In genomic region chr18:71077451-71077850, GRCh38 we compare ENCODE assay signal across 23 cellular contexts.
"Had no signal": no experiment of that assay in that cellular context is flagged by ENCODE, and none has a peak within 500 bp of the region (broad histone marks: within the 10 kb centered on the region; RNA-seq: fewer than 3 reads in every experiment).

No MANE protein-coding gene starts in this region.

- H3K27me3 ChIP-seq: esophagus squamous epithelium, gastrocnemius medialis, heart right ventricle, left lung had no signal

- H3K27ac ChIP-seq: epithelial cell of prostate, esophagus squamous epithelium, gastrocnemius medialis, heart right ventricle, left lung, lower lobe of right lung had no signal

- H3K36me3 ChIP-seq: esophagus squamous epithelium, gastrocnemius medialis, heart right ventricle, left lung, lower lobe of right lung had no signal

- H3K9me3 ChIP-seq: esophagus squamous epithelium, gastrocnemius medialis, heart right ventricle, left lung, lower lobe of right lung, mucosa of descending colon had no signal

- ATAC-seq: effector memory CD8-positive, alpha-beta T cell; esophagus mucosa; gastrocnemius medialis; heart right ventricle; left cardiac atrium; left lung; left ventricle myocardium superior; lower lobe of right lung; mucosa of descending colon; naive thymus-derived CD8-positive, alpha-beta T cell had no signal

- H3K4me1 ChIP-seq: esophagus squamous epithelium, gastrocnemius medialis, heart right ventricle, left lung, lower lobe of right lung had no signal

- H3K4me3 ChIP-seq: esophagus squamous epithelium, gastrocnemius medialis, heart right ventricle, left lung, lower lobe of right lung, mucosa of descending colon had no signal

- DNase-seq: cortex of kidney; effector CD8-positive, alpha-beta T cell; effector memory CD8-positive, alpha-beta T cell; endodermal cell; erythroblast; esophagus squamous epithelium; foreskin fibroblast; foreskin melanocyte; gastrocnemius medialis; glutamatergic neuron; head of caudate nucleus; heart right ventricle; hippocampal formation; left cardiac atrium; left lung; left ventricle myocardium superior; lower lobe of right lung; mesenchymal stem cell; mucosa of descending colon; naive B cell; naive thymus-derived CD8-positive, alpha-beta T cell had no signal
